1 cellular context compared by ENCODE assay signal in the genomic region with DNA sequence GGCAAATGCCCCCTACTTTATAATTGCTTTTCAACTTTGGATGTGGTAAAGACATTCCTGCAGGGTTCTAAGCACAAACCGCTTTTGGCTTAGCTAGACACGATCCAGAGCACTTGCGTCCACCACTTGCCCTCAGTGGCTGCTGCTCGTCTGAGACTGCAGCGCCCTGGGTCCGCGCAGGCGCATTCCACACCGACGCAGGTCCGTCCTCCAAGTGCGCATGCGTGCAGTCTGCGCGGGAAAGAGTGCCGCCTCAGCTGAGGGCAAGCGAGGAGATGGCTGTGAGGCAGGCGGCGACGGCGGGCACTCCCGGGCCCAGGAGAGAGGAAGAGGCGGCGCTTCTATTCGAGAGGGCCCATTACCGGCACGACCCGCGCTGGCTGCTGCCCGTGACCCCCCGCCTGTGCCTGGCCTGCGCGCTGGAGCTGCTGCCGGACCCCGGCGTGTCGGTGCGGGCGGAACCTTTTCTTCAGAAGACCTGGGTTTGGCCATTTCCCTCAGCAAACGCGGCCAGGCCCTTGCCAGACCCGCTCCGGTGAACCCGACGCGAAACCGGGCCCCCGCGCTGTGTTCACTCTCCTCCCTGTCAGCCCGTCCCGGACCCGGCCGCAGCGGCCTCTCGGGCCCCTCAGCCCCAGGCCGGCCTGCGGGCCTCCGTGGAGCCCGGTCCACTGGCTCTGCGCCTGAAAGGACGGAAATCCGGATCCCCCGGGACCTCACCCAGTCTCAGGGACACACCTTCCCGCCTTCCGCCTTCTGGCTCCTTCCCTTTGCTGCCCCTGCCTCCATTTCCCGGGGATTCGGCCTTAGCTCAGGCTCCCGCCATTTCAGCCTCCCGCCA.
TF ChIP-seq lines count a peak whose summit lies in the region.

A gene with protein sequence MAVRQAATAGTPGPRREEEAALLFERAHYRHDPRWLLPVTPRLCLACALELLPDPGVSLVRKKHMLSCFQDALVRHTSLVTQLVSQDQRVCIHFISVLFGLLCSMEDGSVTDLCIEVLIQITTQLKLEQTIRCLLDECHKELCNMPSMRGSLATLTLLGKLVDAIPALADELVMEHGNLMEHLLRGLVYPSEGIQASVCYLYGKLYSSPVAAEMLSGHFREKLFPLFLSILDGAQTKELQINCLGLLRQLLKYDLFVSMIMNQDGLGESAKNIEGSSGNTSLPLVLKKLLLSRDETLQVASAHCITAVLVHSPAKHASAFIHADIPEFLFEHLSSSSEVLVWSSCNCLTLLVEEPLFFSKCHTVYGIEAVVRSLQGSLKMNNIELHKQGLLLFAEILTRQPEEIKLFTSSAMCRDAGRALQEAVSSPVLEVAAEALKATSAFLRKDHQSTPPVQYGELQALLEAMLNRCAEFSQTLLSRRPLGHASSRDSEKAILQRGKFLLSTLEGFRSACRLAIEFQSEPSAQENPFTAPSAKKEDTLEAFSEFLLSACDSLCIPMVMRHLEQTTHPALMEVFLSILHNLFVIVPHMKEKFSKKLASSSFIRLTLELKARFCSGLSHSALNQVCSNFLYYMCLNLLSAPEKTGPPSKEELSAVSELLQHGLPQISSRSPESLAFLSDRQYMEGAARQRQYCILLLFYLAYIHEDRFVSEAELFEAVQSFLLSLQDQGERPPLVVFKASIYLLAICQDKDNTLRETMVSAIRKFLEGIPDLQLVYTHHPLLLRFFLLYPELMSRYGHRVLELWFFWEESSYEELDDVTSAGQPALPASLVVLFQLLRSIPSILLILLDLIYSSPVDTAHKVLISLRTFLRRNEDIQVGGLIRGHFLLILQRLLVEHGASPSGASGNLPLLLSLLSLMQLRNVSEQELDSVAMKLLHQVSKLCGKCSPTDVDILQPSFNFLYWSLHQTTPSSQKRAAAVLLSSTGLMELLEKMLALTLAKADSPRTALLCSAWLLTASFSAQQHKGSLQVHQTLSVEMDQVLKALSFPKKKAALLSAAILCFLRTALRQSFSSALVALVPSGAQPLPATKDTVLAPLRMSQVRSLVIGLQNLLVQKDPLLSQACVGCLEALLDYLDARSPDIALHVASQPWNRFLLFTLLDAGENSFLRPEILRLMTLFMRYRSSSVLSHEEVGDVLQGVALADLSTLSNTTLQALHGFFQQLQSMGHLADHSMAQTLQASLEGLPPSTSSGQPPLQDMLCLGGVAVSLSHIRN (plus strand): TSS at position 240 of the 841 bp plus-strand sequence. CDS start 36 bp downstream, at position 276.

TF ChIP-seq in H1, 55 proteins besides CTCF, POLR2A, EP300 and RAD21 (continued from another document):
- TF ChIP-seq, protein P1, sequence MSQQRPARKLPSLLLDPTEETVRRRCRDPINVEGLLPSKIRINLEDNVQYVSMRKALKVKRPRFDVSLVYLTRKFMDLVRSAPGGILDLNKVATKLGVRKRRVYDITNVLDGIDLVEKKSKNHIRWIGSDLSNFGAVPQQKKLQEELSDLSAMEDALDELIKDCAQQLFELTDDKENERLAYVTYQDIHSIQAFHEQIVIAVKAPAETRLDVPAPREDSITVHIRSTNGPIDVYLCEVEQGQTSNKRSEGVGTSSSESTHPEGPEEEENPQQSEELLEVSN (IDR thresholded peaks at IDR 0.05), result peak; percentile 100
- TF ChIP-seq, protein P2, sequence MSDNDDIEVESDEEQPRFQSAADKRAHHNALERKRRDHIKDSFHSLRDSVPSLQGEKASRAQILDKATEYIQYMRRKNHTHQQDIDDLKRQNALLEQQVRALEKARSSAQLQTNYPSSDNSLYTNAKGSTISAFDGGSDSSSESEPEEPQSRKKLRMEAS (IDR thresholded peaks at IDR 0.05), result peak; percentile 99
- TF ChIP-seq YY1 (IDR thresholded peaks at IDR 0.05; ENCODE audit: low read depth, low read length) (no peak), BRCA1 (IDR thresholded peaks at IDR 0.05; ENCODE audit: low read depth, low read length) (no peak), NRF1 (IDR thresholded peaks at IDR 0.05; ENCODE audit: low read depth, low read length) (peak; percentile 23; the same call in 1 of the 2 replicates), KDM4A (IDR thresholded peaks at IDR 0.05; ENCODE audit: low read depth, low read length, severe bottlenecking) (no peak)
TF ChIP-seq in H1: peak in this region for 3.
